In genomic region chr1:155226188-155226909, GRCh38 we compare ENCODE assay signal across 8 cellular contexts. TPM values are rescaled to one million over a fixed set of nuclear protein-coding genes. Genes with fewer than 3 reads are reported as not detected.
DNase-seq lines count a peak whose midpoint lies in the region; ATAC-seq and TF ChIP-seq lines count a peak whose summit lies in the region.

No MANE protein-coding gene starts in this region.

- H3K36me3 ChIP-seq in SK-N-MC (ENCODE audit: insufficient read depth, low read length) (no peaks in the 10 kb centered on the region), trophoblast cell (ENCODE audit: control insufficient read depth in 1 of 2, insufficient read depth in 2 of 2, low read length in 2 of 2) (no peaks in the 10 kb centered on the region), tibial artery (no peaks in the 10 kb centered on the region)

- no peaks in the 10 kb centered on the region for H3K27me3 Mint-ChIP-seq in activated naive CD8-positive, alpha-beta T cell

- H2AFZ ChIP-seq in trophoblast cell (ENCODE audit: insufficient read depth, low read length, poor library complexity) = peak overlapping the region; percentile 26

- H3K14ac ChIP-seq in trophoblast cell (ENCODE audit: low read length) = peak overlapping the region; percentile 72

- H3K23ac ChIP-seq in trophoblast cell (ENCODE audit: low read length) = no peak overlapping the region

- H3K27me3 ChIP-seq in trophoblast cell (ENCODE audit: insufficient read depth, low read length) (no peaks in the 10 kb centered on the region), tibial artery (no peaks in the 10 kb centered on the region)

- H3K36me3 Mint-ChIP-seq in activated naive CD8-positive, alpha-beta T cell = no peaks in the 10 kb centered on the region

- no peak overlapping the region for H2AK5ac ChIP-seq in trophoblast cell (ENCODE audit: low read length)

- H3K9me3 Mint-ChIP-seq in activated naive CD8-positive, alpha-beta T cell (ENCODE audit: low read depth) = no peaks in the 10 kb centered on the region

- WGBS in trophoblast cell (ENCODE audit: extremely low coverage, insufficient coverage, insufficient read length) = no CpG with 5 or more reads among the region's 7 CpGs

- peaks cover 28% of the 10 kb centered on the region for H3K79me1 ChIP-seq in trophoblast cell (ENCODE audit: low read length)

- H3K27ac Mint-ChIP-seq in activated naive CD8-positive, alpha-beta T cell = peak overlapping the region; percentile 98

- peak overlapping the region; percentile 93 for H2BK120ac ChIP-seq in trophoblast cell (ENCODE audit: insufficient read depth, low read length, poor library complexity)

- H4K12ac ChIP-seq in trophoblast cell (ENCODE audit: low read depth, low read length) = peak overlapping the region; percentile 61

- H4K8ac ChIP-seq in trophoblast cell (ENCODE audit: low read depth, low read length) = peak overlapping the region; percentile 66

- H2BK12ac ChIP-seq in trophoblast cell (ENCODE audit: low read length) = peak overlapping the region; percentile 94

- H4K91ac ChIP-seq in trophoblast cell (ENCODE audit: low read depth, low read length) = peak overlapping the region; percentile 89

- H2BK5ac ChIP-seq in trophoblast cell (ENCODE audit: low read depth, low read length, poor library complexity) = peak overlapping the region; percentile 84

- intact Hi-C loops in cardiac septum (cut with DNase I) = loop anchor here (2.0 to 5.0 kb wide), 2 partner anchors 18 to 49 kb away; partner anchors contain the start of gene MTX1
- intact Hi-C loops in tibial artery (cut with DNase I; ENCODE audit: low total_unique reads) = no loop called here

- peak overlapping the region; percentile 96 for H3K4me2 ChIP-seq in trophoblast cell (ENCODE audit: low read length)

- peak; percentile 64 to 65 for TF ChIP-seq CTCF in tibial artery (IDR thresholded peaks at IDR 0.05)

- peaks cover 9% of the 10 kb centered on the region for H3K79me2 ChIP-seq in trophoblast cell (ENCODE audit: control insufficient read depth, insufficient read depth, low read length, poor library complexity)

- peak overlapping the region; percentile 93 for H3K9ac ChIP-seq in SK-N-MC (ENCODE audit: insufficient read length)
- peak overlapping the region; percentile 96 for H3K9ac ChIP-seq in trophoblast cell (ENCODE audit: low read length)

- peak; percentile 38 for ATAC-seq in GM18907 (IDR thresholded peaks at IDR 0.05; ENCODE audit: unreplicated experiment)
- no peak for ATAC-seq in GM21515 (IDR thresholded peaks at IDR 0.05; ENCODE audit: unreplicated experiment)

- peak overlapping the region; percentile 50 for H3K4ac ChIP-seq in trophoblast cell (ENCODE audit: low read depth, low read length)

- H3K27ac ChIP-seq in SK-N-MC = peak overlapping the region; percentile 90
- peak overlapping the region; percentile 94 for H3K27ac ChIP-seq in trophoblast cell (ENCODE audit: low read depth, low read length)
- H3K27ac ChIP-seq in tibial artery = peak overlapping the region; percentile 80 to 84

- peaks cover 21% of the 10 kb centered on the region for H3K4me1 Mint-ChIP-seq in activated naive CD8-positive, alpha-beta T cell (ENCODE audit: low read depth)

- H3K4me3 ChIP-seq in SK-N-MC (peak overlapping the region; percentile 90), trophoblast cell (ENCODE audit: low read depth, low read length) (peak overlapping the region; percentile 87), tibial artery (peak overlapping the region; percentile 53 to 66)

- DNase-seq in NCI-H1092 treated with DMSO at 0.1 percent for 48 hours (lab: John Stamatoyannopoulos, UW) (peak; percentile 87), SK-N-MC (ENCODE audit: low read depth, low spot score) (no peak), cardiac septum (ENCODE audit: low spot score) (peak; percentile 91), trophoblast cell (peak; percentile 77 to 79), tibial artery (peak; percentile 84 to 88)

- H3K9me3 ChIP-seq in SK-N-MC (ENCODE audit: low read depth, low read length) (no peaks in the 10 kb centered on the region), trophoblast cell (ENCODE audit: insufficient read depth, low read depth, low read length) (no peaks in the 10 kb centered on the region), tibial artery (no peaks in the 10 kb centered on the region)

- peak overlapping the region; percentile 60 for H3K18ac ChIP-seq in trophoblast cell (ENCODE audit: low read length)

- H3K4me1 ChIP-seq in trophoblast cell (ENCODE audit: control insufficient read depth in 1 of 2, insufficient read depth in 2 of 2, low read length in 2 of 2) (peaks cover 13 to 22% of the 10 kb centered on the region in 2 experiments), tibial artery (peaks cover 0 to 37% (median 18%) of the 10 kb centered on the region in 4 donors)

- peak overlapping the region; percentile 91 for H3K4me3 Mint-ChIP-seq in activated naive CD8-positive, alpha-beta T cell

RNA-seq across cellular contexts. Expression of gene MTX1, which starts 17.9 kb away (rescaled TPM):
- total RNA-seq in cardiac septum = 16.4 TPM
- 39.6 and 40.4 TPM in 2 replicates for polyA plus RNA-seq in trophoblast cell (2013)

RNA-seq across cellular contexts. Expression of gene THBS3, which starts 18.7 kb away (rescaled TPM):
- total RNA-seq in cardiac septum = 11.7 TPM
- 59.1 and 60.6 TPM in 2 replicates for polyA plus RNA-seq in trophoblast cell (2013)

RNA-seq across cellular contexts. Expression of gene ENTREP3, which starts 28.9 kb away (rescaled TPM):
- 15.5 TPM for total RNA-seq in cardiac septum
- 38.7 and 39.3 TPM in 2 replicates for polyA plus RNA-seq in trophoblast cell (2013)

RNA-seq across cellular contexts. Expression of gene SCAMP3, which starts 35.8 kb away (rescaled TPM):
- 61.5 TPM for total RNA-seq in cardiac septum
- 71.1 and 75.0 TPM in 2 replicates for polyA plus RNA-seq in trophoblast cell (2013)

RNA-seq across cellular contexts. Expression of gene CLK2, which starts 47.0 kb away (rescaled TPM):
- 24.7 TPM for total RNA-seq in cardiac septum
- polyA plus RNA-seq in trophoblast cell (2013) = 48.9 and 52.4 TPM in 2 replicates
